21 cellular contexts compared by ENCODE assay signal in the genomic region with DNA sequence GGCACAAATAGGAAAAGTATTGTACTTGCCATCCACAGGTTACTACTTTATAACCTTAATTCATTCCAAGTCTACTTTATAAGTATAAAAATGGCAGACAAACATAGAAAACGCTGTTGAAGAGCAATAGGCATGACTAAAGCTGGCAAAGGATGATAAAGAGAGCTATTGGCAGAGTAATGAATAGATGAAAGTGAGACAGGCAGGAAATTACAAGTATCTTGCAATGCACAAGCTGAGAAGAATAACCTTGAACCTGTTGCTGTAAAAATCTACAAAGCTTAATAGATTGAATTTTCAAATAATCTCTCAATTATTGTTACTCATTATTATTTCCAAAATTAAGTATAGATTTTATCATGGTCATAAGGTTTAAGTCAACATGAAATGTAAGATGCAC. TPM values are rescaled to one million over a fixed set of nuclear protein-coding genes. Genes with fewer than 3 reads are reported as not detected.
A peak's percentile ranks its signal among the peaks of the same experiment; 100 is the strongest.
DNase-seq lines count a peak whose midpoint lies in the region; ATAC-seq, FAIRE-seq and TF ChIP-seq lines count a peak whose summit lies in the region.
"Had no signal": no experiment of that assay in that cellular context is flagged by ENCODE, and none has a peak within 500 bp of the region (broad histone marks: within the 10 kb centered on the region; RNA-seq: fewer than 3 reads in every experiment).

No MANE protein-coding gene starts in this region.

- POLR2A ChIA-PET in activated CD4-positive, alpha-beta memory T cell treated with anti-CD3 and anti-CD28 coated beads for 36 hours (lab: Charles Lee), result interaction anchor here (0.8 to 3.8 kb wide), 6 partner anchors 8 to 191 kb away, joined by 3 to 28 read pairs (median 6); no protein-coding TSS in a partner anchor

- dilution Hi-C loops in keratinocyte (cut with MboI; ENCODE audit: extremely low pct_ligation_motif_present, low sequenced_read_pairs), result no loop called here

- DNase-seq in activated CD4-positive, CD25-positive, alpha-beta regulatory T cell (lab: John Stamatoyannopoulos, UW), result no peak
- DNase-seq in DMS79 (lab: John Stamatoyannopoulos, UW) (peak; percentile 47), keratinocyte (ENCODE audit: low read depth, low spot score) (no peak), NCI-H2171 (lab: John Stamatoyannopoulos, UW) (no peak), H54 (ENCODE audit: insufficient read length, low spot score) (no peak)
- no peak for DNase-seq in activated CD4-positive, alpha-beta memory T cell treated with anti-CD3 and anti-CD28 coated beads for 36 hours
- no peak for DNase-seq in stimulated activated CD4-positive, alpha-beta T cell treated with anti-CD3 and anti-CD28 coated beads, Interleukin-2, amount 100 ng/mL, for 48 hours
- DNase-seq: C1 segment of cervical spinal cord; dermis blood vessel endothelial cell; DMS153; KBM-7; left colon; NCI-H1048; NCI-H2081 treated with DMSO at 0.1 percent for 48 hours; NCI-H774; PC-9; stimulated activated CD4-positive, alpha-beta T cell treated with anti-CD3 and anti-CD28 coated beads, Interleukin-12 subunit alpha, Interleukin-12 subunit beta, amount 100 ng/mL, for 4 hours had no signal

- H3K9me1 ChIP-seq in keratinocyte (ENCODE audit: control insufficient read depth, extremely low read depth, insufficient read depth, low read length), result no peaks in the 10 kb centered on the region

- H3K4me3 ChIP-seq in keratinocyte (ENCODE audit: control insufficient read depth in 2 of 3, extremely low read depth in 1 of 3, insufficient read depth in 2 of 3, low read depth in 1 of 3, low read length in 3 of 3), result no peak overlapping the region
- H3K4me3 ChIP-seq: PC-9, tibial nerve had no signal

- H3K36me3 ChIP-seq in keratinocyte (ENCODE audit: control insufficient read depth in 2 of 2, extremely low read depth in 1 of 2, insufficient read depth in 2 of 2, low read length in 2 of 2), result no peaks in the 10 kb centered on the region
- H3K36me3 ChIP-seq: tibial nerve had no signal

- H3K79me2 ChIP-seq in keratinocyte (ENCODE audit: control insufficient read depth, insufficient read depth, low read length), result peaks cover 75% of the 10 kb centered on the region

- H3K9me3 Mint-ChIP-seq in activated CD4-positive, alpha-beta memory T cell treated with anti-CD3 and anti-CD28 coated beads for 36 hours, result no peaks in the 10 kb centered on the region
- H3K9me3 Mint-ChIP-seq: stimulated activated memory B cell treated with anti-CD40 and anti-IgM and Interleukin-4, amounts not matched to agents 10 μg/mL and 1 μg/mL and 100 μg/mL, for 72 hours had no signal

- peaks cover 50% of the 10 kb centered on the region for H3K4me1 ChIP-seq in keratinocyte (ENCODE audit: control insufficient read depth, extremely low read depth, insufficient read depth, low read length)

- no peak overlapping the region for H2AFZ ChIP-seq in keratinocyte (ENCODE audit: control insufficient read depth, low read length)
- H2AFZ ChIP-seq: PC-9 had no signal

- peak overlapping the region; percentile 83 for H3K27ac Mint-ChIP-seq in activated CD4-positive, alpha-beta memory T cell treated with anti-CD3 and anti-CD28 coated beads for 36 hours
- H3K27ac Mint-ChIP-seq: stimulated activated memory B cell treated with anti-CD40 and anti-IgM and Interleukin-4, amounts not matched to agents 10 μg/mL and 1 μg/mL and 100 μg/mL, for 72 hours had no signal

- no peaks in the 10 kb centered on the region for H3K27me3 ChIP-seq in keratinocyte (ENCODE audit: control insufficient read depth, extremely low read depth, insufficient read depth, low read length)
- H3K27me3 ChIP-seq: tibial nerve had no signal

- peaks cover 84% of the 10 kb centered on the region for H3K4me1 Mint-ChIP-seq in activated CD4-positive, alpha-beta memory T cell treated with anti-CD3 and anti-CD28 coated beads for 36 hours (ENCODE audit: low read depth)

- H3K9ac ChIP-seq in keratinocyte (ENCODE audit: control insufficient read depth, extremely low read depth, insufficient read depth, low read length), result no peak overlapping the region

- CTCF ChIA-PET in activated CD4-positive, alpha-beta memory T cell treated with anti-CD3 and anti-CD28 coated beads for 36 hours (lab: Charles Lee), result interaction anchor here (0.9 to 1.5 kb wide), 4 partner anchors 11 to 195 kb away, joined by 3 to 4 read pairs (median 3); no protein-coding TSS in a partner anchor

- H3K4me3 Mint-ChIP-seq in activated CD4-positive, alpha-beta memory T cell treated with anti-CD3 and anti-CD28 coated beads for 36 hours, result peak overlapping the region; percentile 13
- H3K4me3 Mint-ChIP-seq: stimulated activated memory B cell treated with anti-CD40 and anti-IgM and Interleukin-4, amounts not matched to agents 10 μg/mL and 1 μg/mL and 100 μg/mL, for 72 hours had no signal

- no peaks in the 10 kb centered on the region for H3K9me3 ChIP-seq in keratinocyte (ENCODE audit: control insufficient read depth, low read depth, low read length)
- H3K9me3 ChIP-seq: tibial nerve had no signal

- peak overlapping the region; percentile 16 for H3K27ac ChIP-seq in keratinocyte (ENCODE audit: control insufficient read depth, insufficient read depth, low read length)
- H3K27ac ChIP-seq: PC-9 had no signal

- no peak for TF ChIP-seq CTCF in keratinocyte (optimal IDR thresholded peaks at IDR 0.05 in 1 of 3, IDR thresholded peaks at IDR 0.05 in 1 of 3, conservative IDR thresholded peaks at IDR 0.05 in 1 of 3; ENCODE audit: extremely low read depth in 1 of 3, insufficient read depth in 2 of 3, low read length in 3 of 3)

- no peaks in the 10 kb centered on the region for H4K20me1 ChIP-seq in keratinocyte (ENCODE audit: control insufficient read depth, extremely low read depth, insufficient read depth, low read length)

- FAIRE-seq in keratinocyte (lab: Jason Lieb, UNC) (no peak), H54 (lab: Jason Lieb, UNC) (no peak)
- FAIRE-seq: TTC549 had no signal

- peak overlapping the region; percentile 33 for H3K4me2 ChIP-seq in keratinocyte (ENCODE audit: control insufficient read depth, extremely low read depth, insufficient read depth, low read depth, low read length)
- H3K4me2 ChIP-seq: PC-9 had no signal

- peaks cover 20% of the 10 kb centered on the region for H3K36me3 Mint-ChIP-seq in activated CD4-positive, alpha-beta memory T cell treated with anti-CD3 and anti-CD28 coated beads for 36 hours

- no peak for TF ChIP-seq POLR2A in H54 (IDR thresholded peaks at IDR 0.05; ENCODE audit: low read depth, low read length)

- H3K27me3 Mint-ChIP-seq in activated CD4-positive, alpha-beta memory T cell treated with anti-CD3 and anti-CD28 coated beads for 36 hours, result no peaks in the 10 kb centered on the region
- H3K27me3 Mint-ChIP-seq: stimulated activated memory B cell treated with anti-CD40 and anti-IgM and Interleukin-4, amounts not matched to agents 10 μg/mL and 1 μg/mL and 100 μg/mL, for 72 hours had no signal

- intact Hi-C loops in activated CD4-positive, alpha-beta memory T cell treated with anti-CD3 and anti-CD28 coated beads for 36 hours (cut with micrococcal nuclease), result loop anchor here (1.0 to 2.0 kb wide), 2 partner anchors 71 to 191 kb away; no protein-coding TSS in a partner anchor

- ATAC-seq in activated CD4-positive, CD25-positive, alpha-beta regulatory T cell treated with anti-CD3 and anti-CD28 coated beads, Interleukin-2, amount 50 U/mL, for 24 hours, result peak; percentile 47 to 48
- ATAC-seq: left colon; stimulated activated memory B cell treated with anti-CD40 and anti-IgM and Interleukin-4, amounts not matched to agents 10 μg/mL and 1 μg/mL and 100 μg/mL, for 72 hours had no signal

RNA-seq across cellular contexts. Expression of gene PELI1, which starts 8.8 kb away (rescaled TPM):
- total RNA-seq in activated CD4-positive, alpha-beta memory T cell treated with anti-CD3 and anti-CD28 coated beads for 36 hours, result 10 to 100 TPM; 38.4 to 42.9 TPM
- polyA plus RNA-seq in keratinocyte, result 14.1 to 21.2 TPM (median 17.0 TPM) in 3 replicates
- polyA plus RNA-seq in keratinocyte (2011; ENCODE audit: low read depth), result 24.6 TPM
- 11.1 and 18.0 TPM in 2 replicates for polyA plus RNA-seq in keratinocyte (2011; cell fraction: cytosol; rRNA removed)
- polyA plus RNA-seq in keratinocyte (2011; cell fraction: nucleus; rRNA removed), result 18.2 and 22.7 TPM in 2 replicates
- polyA plus RNA-seq in keratinocyte (2012; ENCODE audit: low replicate concordance), result 10.1 and 30.1 TPM in 2 replicates
- polyA minus RNA-seq in keratinocyte, result 3.6 to 21.1 TPM (median 13.4 TPM) in 3 replicates
- polyA minus RNA-seq in keratinocyte (2011; cell fraction: cytosol; rRNA and poly(A)+ RNA removed), result 21.7 TPM
- polyA minus RNA-seq in keratinocyte (2011; cell fraction: nucleus; rRNA and poly(A)+ RNA removed), result 16.0 and 24.6 TPM in 2 replicates
